8 cellular contexts compared by ENCODE assay signal in the genomic region with DNA sequence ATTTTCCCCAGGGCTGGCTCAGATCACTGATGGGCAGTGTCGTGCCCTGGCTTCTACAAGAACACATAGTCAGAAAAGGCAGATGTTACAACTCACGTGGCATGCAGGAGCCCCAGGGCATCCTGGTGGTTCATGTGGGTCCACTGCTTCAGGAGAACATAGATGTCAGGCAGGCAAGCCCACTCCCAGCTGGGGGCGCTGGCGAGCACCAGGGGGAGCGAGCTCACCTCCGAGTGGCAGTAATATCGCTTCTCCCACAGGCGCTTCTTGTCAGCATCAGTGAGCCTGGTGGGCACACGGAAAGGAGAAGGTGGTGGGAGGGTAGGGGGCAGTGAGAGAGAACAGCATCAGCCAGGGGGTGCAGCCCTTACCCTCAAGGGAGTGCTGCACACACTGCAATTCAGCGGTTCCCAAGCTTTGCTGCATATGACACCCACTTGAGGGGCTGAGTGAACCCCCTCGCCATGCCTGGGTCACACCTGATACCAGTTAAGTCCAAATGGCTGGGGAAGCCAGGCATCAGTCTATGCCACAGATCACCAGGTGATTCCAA. TPM values are rescaled to one million over a fixed set of nuclear protein-coding genes. Genes with fewer than 3 reads are reported as not detected.
A peak's percentile ranks its signal among the peaks of the same experiment; 100 is the strongest.
DNase-seq lines count a peak whose midpoint lies in the region; ATAC-seq and TF ChIP-seq lines count a peak whose summit lies in the region.

No MANE protein-coding gene starts in this region.

- H3K36me3 Mint-ChIP-seq in activated CD4-positive, alpha-beta memory T cell treated with anti-CD3 and anti-CD28 coated beads, Interleukin-2, amount 10 ng/mL, durations not matched to agents 7 days and 5 days (ENCODE audit: low read depth) = peaks cover 68% of the 10 kb centered on the region

- no peak overlapping the region for H3K4me3 ChIP-seq in GM12864 (ENCODE audit: low read depth, low read length)

- TF ChIP-seq CTCF in GM12864 (IDR thresholded peaks at IDR 0.05; ENCODE audit: low read depth, low read length, missing control alignments) = peak; percentile 70

- DNase-seq in A172 (ENCODE audit: low spot score) (peak; percentile 31), GM12864 (ENCODE audit: low read depth) (no peak), NCI-H146 treated with DMSO at 0.1 percent for 48 hours (lab: John Stamatoyannopoulos, UW; ENCODE audit: unreplicated experiment) (peak; percentile 17), erythroblast (lab: John Stamatoyannopoulos, UW) (peak; percentile 49 to 58)
- peak; percentile 65 for DNase-seq in activated CD4-positive, alpha-beta memory T cell treated with anti-CD3 and anti-CD28 coated beads, Interleukin-2, amount 10 ng/mL, durations not matched to agents 7 days and 5 days
- DNase-seq in stimulated activated CD4-positive, alpha-beta T cell treated with anti-CD3 and anti-CD28 coated beads, Interleukin-2, amount 100 ng/mL, for 48 hours = peak; percentile 45 to 67

- peaks cover 57% of the 10 kb centered on the region for H3K4me1 Mint-ChIP-seq in activated CD4-positive, alpha-beta memory T cell treated with anti-CD3 and anti-CD28 coated beads, Interleukin-2, amount 10 ng/mL, durations not matched to agents 7 days and 5 days

- TF ChIP-seq POLR2A in erythroblast (IDR thresholded peaks at IDR 0.05; ENCODE audit: low read length) = no peak

- no peaks in the 10 kb centered on the region for H3K27me3 Mint-ChIP-seq in activated CD4-positive, alpha-beta memory T cell treated with anti-CD3 and anti-CD28 coated beads, Interleukin-2, amount 10 ng/mL, durations not matched to agents 7 days and 5 days

- POLR2A ChIA-PET in activated CD4-positive, alpha-beta memory T cell treated with anti-CD3 and anti-CD28 coated beads, Interleukin-2, amount 10 ng/mL, durations not matched to agents 7 days and 5 days (lab: Charles Lee) = interaction anchor here (0.9 to 6.0 kb wide), 6 partner anchors 13 to 99 kb away, joined by 3 to 57 read pairs (median 4); partner anchors contain the start of gene PIK3C2B

- no peak overlapping the region for H3K27ac Mint-ChIP-seq in activated CD4-positive, alpha-beta memory T cell treated with anti-CD3 and anti-CD28 coated beads, Interleukin-2, amount 10 ng/mL, durations not matched to agents 7 days and 5 days

- CTCF ChIA-PET in activated CD4-positive, alpha-beta memory T cell treated with anti-CD3 and anti-CD28 coated beads, Interleukin-2, amount 10 ng/mL, durations not matched to agents 7 days and 5 days (lab: Charles Lee) = interaction anchor here (0.7 to 10.6 kb wide), 18 partner anchors 10 to 361 kb away, joined by 3 to 519 read pairs (median 6); partner anchors contain the start of gene PIK3C2B

- ATAC-seq in GM19395 (IDR thresholded peaks at IDR 0.05; ENCODE audit: unreplicated experiment) = no peak
- ATAC-seq in GM21528 (IDR thresholded peaks at IDR 0.05; ENCODE audit: low FRiP score, unreplicated experiment) = no peak

- no peaks in the 10 kb centered on the region for H3K9me3 Mint-ChIP-seq in activated CD4-positive, alpha-beta memory T cell treated with anti-CD3 and anti-CD28 coated beads, Interleukin-2, amount 10 ng/mL, durations not matched to agents 7 days and 5 days

- H3K4me3 Mint-ChIP-seq in activated CD4-positive, alpha-beta memory T cell treated with anti-CD3 and anti-CD28 coated beads, Interleukin-2, amount 10 ng/mL, durations not matched to agents 7 days and 5 days = no peak overlapping the region

RNA-seq across cellular contexts. Expression of gene PPP1R15B, which starts 34.3 kb away (rescaled TPM):
- 27.8 and 34.5 TPM in 2 replicates for total RNA-seq in A172 (2014; rRNA removed; shearing (Covaris generic))
- total RNA-seq in activated CD4-positive, alpha-beta memory T cell treated with anti-CD3 and anti-CD28 coated beads, Interleukin-2, amount 10 ng/mL, durations not matched to agents 7 days and 5 days = 10 to 100 TPM; 76.0 to 76.1 TPM

RNA-seq across cellular contexts. Expression of gene PIK3C2B, which starts 48.7 kb away (rescaled TPM):
- 2.0 and 2.5 TPM in 2 replicates for total RNA-seq in A172 (2014; rRNA removed; shearing (Covaris generic))
- total RNA-seq in activated CD4-positive, alpha-beta memory T cell treated with anti-CD3 and anti-CD28 coated beads, Interleukin-2, amount 10 ng/mL, durations not matched to agents 7 days and 5 days = 10 to 100 TPM; 31.0 to 32.0 TPM
